8 cellular contexts compared by ENCODE assay signal in the genomic region with DNA sequence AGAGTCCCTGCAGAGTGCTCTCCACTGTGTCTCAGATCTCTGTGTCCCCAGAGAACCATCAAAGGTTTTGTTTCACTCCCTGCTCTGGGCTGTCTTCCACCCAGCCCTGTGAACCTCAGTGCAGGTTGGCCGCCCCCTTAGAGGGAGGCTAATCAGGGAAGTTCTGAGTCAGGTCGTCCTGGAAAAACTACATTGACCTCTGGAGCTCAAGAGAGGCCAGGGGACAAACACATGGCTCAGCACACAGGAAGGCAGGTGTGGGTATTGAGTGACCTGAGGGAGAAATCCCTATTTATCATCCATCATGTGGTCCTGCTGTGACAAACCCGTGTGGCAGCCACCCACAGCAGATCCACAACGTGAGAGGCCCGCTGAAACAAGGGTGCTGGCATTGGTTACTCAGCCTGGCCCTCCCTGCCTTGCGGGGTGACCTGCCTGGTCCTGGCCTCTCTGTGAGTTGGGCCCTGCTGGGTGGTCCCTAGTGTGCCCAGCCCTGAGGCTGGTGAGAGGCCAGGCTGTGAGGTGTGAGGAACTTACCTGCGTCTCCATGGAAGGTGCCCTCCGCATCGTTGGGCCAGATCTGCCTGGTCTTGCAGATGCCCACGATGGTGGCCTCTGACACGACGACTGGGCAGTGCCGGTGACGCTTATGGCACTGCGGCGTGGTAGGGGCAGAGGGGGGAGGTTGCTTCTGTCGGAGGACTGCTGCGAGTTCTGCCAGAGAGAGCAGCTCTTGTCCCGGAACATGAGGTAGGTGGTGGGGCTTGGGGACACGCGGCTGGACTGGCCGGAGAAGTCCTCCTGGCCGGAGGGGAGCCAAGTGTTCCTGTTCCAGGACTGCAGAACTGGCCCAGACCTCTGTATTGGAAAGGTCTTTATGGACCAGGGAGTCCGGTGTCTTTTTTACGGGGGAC. TPM values are rescaled to one million over a fixed set of nuclear protein-coding genes. Genes with fewer than 3 reads are reported as not detected.
DNase-seq lines count a peak whose midpoint lies in the region; ATAC-seq, FAIRE-seq and TF ChIP-seq lines count a peak whose summit lies in the region.

No MANE protein-coding gene starts in this region.

- peak overlapping the region; percentile 72 for H3K4me2 ChIP-seq in GM12878 (ENCODE audit: control insufficient read depth, insufficient read depth)

- CTCF ChIA-PET in GM12878 (lab: Yijun Ruan, JAX), result interaction anchor here (0.9 to 13.6 kb wide), 13 partner anchors 8 to 219 kb away, joined by 3 to 209 read pairs (median 6); no protein-coding TSS in a partner anchor

- H3K36me3 ChIP-seq in CD4-positive, CD25-positive, alpha-beta regulatory T cell (ENCODE audit: control insufficient read depth, insufficient read depth, low read length), result no peaks in the 10 kb centered on the region
- peaks cover 3% of the 10 kb centered on the region; the same call in 1 of the 2 replicates for H3K36me3 ChIP-seq in MG63
- H3K36me3 ChIP-seq in GM12878 (ENCODE audit: control insufficient read depth in 2 of 2, insufficient read depth in 2 of 2, low read length in 1 of 2), result no peaks in the 10 kb centered on the region; a peak in 1 of 4 replicates
- no peaks in the 10 kb centered on the region for H3K36me3 ChIP-seq in left lung

- no peaks in the 10 kb centered on the region for H3K27me3 ChIP-seq in CD4-positive, CD25-positive, alpha-beta regulatory T cell (ENCODE audit: control insufficient read depth, insufficient read depth, low read length)
- H3K27me3 ChIP-seq in MG63, result no peaks in the 10 kb centered on the region
- no peaks in the 10 kb centered on the region for H3K27me3 ChIP-seq in GM12878 (replicated peaks in 1 of 2; ENCODE audit: control insufficient read depth in 2 of 2, insufficient read depth in 2 of 2, low read length in 1 of 2)
- no peaks in the 10 kb centered on the region for H3K27me3 ChIP-seq in left lung

- peaks cover 7% of the 10 kb centered on the region for H3K36me3 Mint-ChIP-seq in CD4-positive, CD25-positive, alpha-beta regulatory T cell

- in situ Hi-C loops in GM12878 (cut with MboI), result loop anchor here (5.0 kb wide), 2 partner anchors 98 to 208 kb away; no protein-coding TSS in a partner anchor
- in situ Hi-C loops in KBM-7 (cut with MboI; ENCODE audit: low pct_unique_long_range_greater_than_20kb, low sequenced_read_pairs), result loop anchor here (10.0 kb wide), 1 partner anchor 105 kb away; no protein-coding TSS in a partner anchor

- no TSS peak for BruUV-seq in GM12878 (replicated peaks; lab: Mats Ljungman, UMichigan)

- intact Hi-C loops in GM12878 (cut with micrococcal nuclease; ENCODE audit: unreplicated experiment), result loop anchor here (5.0 kb wide), 2 partner anchors 38 to 42 kb away; no protein-coding TSS in a partner anchor
- intact Hi-C loops in left lung (cut with DNase I), result loop anchor here (2.0 to 10.0 kb wide), 4 partner anchors 38 to 205 kb away; no protein-coding TSS in a partner anchor

- WGBS in GM12878 (ENCODE audit: insufficient coverage, insufficient replicate concordance, low lambda C conversion rate, missing lambda C conversion rate), result 67% methylated on average over 25 of the region's 25 CpGs

- H3K4me1 ChIP-seq in CD4-positive, CD25-positive, alpha-beta regulatory T cell (ENCODE audit: control insufficient read depth, insufficient read depth, low read length, poor library complexity, severe bottlenecking), result peaks cover 54% of the 10 kb centered on the region
- H3K4me1 ChIP-seq in GM12878 (ENCODE audit: control insufficient read depth, insufficient read depth, low read length) (peaks cover 62% of the 10 kb centered on the region), left lung (peaks cover 24 to 53% of the 10 kb centered on the region in 2 donors)

- 0 out of 2 replicates have a peak, but pooled peaks cover 5% of the 10 kb centered on the region for H4K20me1 ChIP-seq in GM12878 (ENCODE audit: control insufficient read depth, insufficient read depth)

- no peak for TF ChIP-seq RAD21 in GM12878 (IDR thresholded peaks at IDR 0.05; ENCODE audit: insufficient read depth, low read depth, low read length)

- no peak for ATAC-seq in CD4-positive, CD25-positive, alpha-beta regulatory T cell (ENCODE audit: low read depth in 2 of 2)
- ATAC-seq in GM12878 (peak; percentile 36), left lung (peak; percentile 5)

- no peak for TF ChIP-seq EP300 in GM12878 (IDR thresholded peaks at IDR 0.05; ENCODE audit: borderline replicate concordance in 1 of 2, control insufficient read depth in 1 of 2, low read depth in 2 of 2, low read length in 2 of 2)

- H3K4me3 Mint-ChIP-seq in CD4-positive, CD25-positive, alpha-beta regulatory T cell, result peak overlapping the region; percentile 83 to 96 (median 90)

- FAIRE-seq in GM12878 (lab: Jason Lieb, UNC), result no peak

- RAD21 ChIA-PET in GM12878 (lab: Charles Lee; ENCODE audit: unreplicated experiment), result interaction anchor here (0.9 to 13.6 kb wide), 8 partner anchors 34 to 220 kb away, joined by 3 to 167 read pairs (median 6); a partner anchor contains a TSS

- peaks cover 6 to 52% (median 32%) of the 10 kb centered on the region in 4 donors for H3K4me1 Mint-ChIP-seq in CD4-positive, CD25-positive, alpha-beta regulatory T cell

- H2AFZ ChIP-seq in GM12878 (ENCODE audit: control insufficient read depth, low read depth, low read length), result peak overlapping the region; percentile 37

- peaks cover 38% of the 10 kb centered on the region for H3K79me2 ChIP-seq in GM12878 (ENCODE audit: control insufficient read depth, insufficient read depth, low read length)

- no peaks in the 10 kb centered on the region for H3K27me3 Mint-ChIP-seq in CD4-positive, CD25-positive, alpha-beta regulatory T cell

- TF ChIP-seq CTCF in GM12878 (IDR thresholded peaks at IDR 0.05 in 2 of 3, conservative IDR thresholded peaks at IDR 0.05 in 1 of 3; ENCODE audit: control insufficient read depth in 2 of 3, extremely low read depth in 1 of 3, insufficient read depth in 1 of 3, low read depth in 3 of 3, low read length in 3 of 3) (no peak), left lung (IDR thresholded peaks at IDR 0.05) (no peak)

- no peaks in the 10 kb centered on the region for H3K9me3 ChIP-seq in CD4-positive, CD25-positive, alpha-beta regulatory T cell (ENCODE audit: control insufficient read depth in 2 of 2, low read length in 2 of 2)
- H3K9me3 ChIP-seq in MG63, result no peaks in the 10 kb centered on the region; the same call in 1 of the 2 replicates
- peaks cover 1% of the 10 kb centered on the region; the same call in 1 of the 3 replicates for H3K9me3 ChIP-seq in GM12878 (replicated peaks; ENCODE audit: control insufficient read depth, insufficient read depth, low read length)
- H3K9me3 ChIP-seq in left lung, result peaks cover 0 to 9% of the 10 kb centered on the region in 2 donors

- H3K9me3 Mint-ChIP-seq in CD4-positive, CD25-positive, alpha-beta regulatory T cell, result peaks cover 0 to 7% (median 0%) of the 10 kb centered on the region in 7 donors

- TF ChIP-seq POLR2A in GM12878 (IDR thresholded peaks at IDR 0.05; ENCODE audit: low read depth, low read length), result no peak

- POLR2A ChIA-PET in GM12878 (lab: Charles Lee), result interaction anchor here (0.9 to 1.5 kb wide), 2 partner anchors 35 to 103 kb away, joined by 3 read pairs; no protein-coding TSS in a partner anchor

- H3K27ac ChIP-seq in CD4-positive, CD25-positive, alpha-beta regulatory T cell (ENCODE audit: insufficient read depth, low read length, poor library complexity, severe bottlenecking), result peak overlapping the region; percentile 51
- H3K27ac ChIP-seq in GM12878 (ENCODE audit: control insufficient read depth, insufficient read depth), result no peak overlapping the region
- peak overlapping the region; percentile 70 to 73 for H3K27ac ChIP-seq in left lung
- peak overlapping the region; percentile 61 for H3K27ac ChIP-seq in substantia nigra (ENCODE audit: low read depth, low read length, poor library complexity, severe bottlenecking)

- H3K9ac ChIP-seq in GM12878 (ENCODE audit: control insufficient read depth, insufficient read depth, low read length), result peak overlapping the region; percentile 29; the same call in 1 of the 2 replicates

- SMC1A ChIA-PET in GM12878 (lab: Charles Lee; ENCODE audit: uncharacterized antibody, unreplicated experiment), result interaction anchor here (0.7 to 4.9 kb wide), 4 partner anchors 42 to 219 kb away, joined by 4 to 57 read pairs (median 6); no protein-coding TSS in a partner anchor

- H3K4me3 ChIP-seq in CD4-positive, CD25-positive, alpha-beta regulatory T cell (ENCODE audit: low read depth, low read length), result peak overlapping the region; percentile 32
- H3K4me3 ChIP-seq in MG63 (peak overlapping the region; percentile 50), GM12878 (peak overlapping the region; percentile 44; the same call in 1 of the 2 replicates), left lung (peak overlapping the region; percentile 40 to 67)

- DNase-seq in CD4-positive, CD25-positive, alpha-beta regulatory T cell, result peak in 2 of 3 donors; percentile 15
- DNase-seq in MG63 (no peak), GM12878 (ENCODE audit: low read depth, low spot score) (no peak), left lung (peak in 1 of 2 donors; percentile 76), substantia nigra (lab: John Stamatoyannopoulos, UW) (peak in 24 of 49 donors; percentile 28 to 71 (median 58)), KBM-7 (no peak), COLO829 (ENCODE audit: low spot score) (no peak)
- no peak for DNase-seq in activated CD4-positive, CD25-positive, alpha-beta regulatory T cell (lab: John Stamatoyannopoulos, UW)

- peak overlapping the region in 2 of 3 donors; percentile 48 to 86 for H3K27ac Mint-ChIP-seq in CD4-positive, CD25-positive, alpha-beta regulatory T cell

RNA-seq across cellular contexts. Expression of a gene that starts 0.7 kb away (rescaled TPM):
- total RNA-seq in CD4-positive, CD25-positive, alpha-beta regulatory T cell, result 66.3 TPM
- 1 to 10 TPM; 2.6 to 7.1 (median 2.8) TPM for polyA plus RNA-seq in CD4-positive, CD25-positive, alpha-beta regulatory T cell
- total RNA-seq in MG63 (2014; rRNA removed; shearing (Covaris generic); ENCODE audit: low replicate concordance), result 10.6 and 17.3 TPM in 2 replicates
- 63.5 and 77.1 TPM in 2 replicates for total RNA-seq in GM12878 (2013; cell fraction: nucleolus; rRNA removed)
- 34.0 and 36.3 TPM in 2 replicates for total RNA-seq in GM12878 (2014; rRNA removed)
- total RNA-seq in GM12878 (2014; rRNA removed; fragmentation: Illumina TruSeq; extraction: Trizol), result 28.5 and 30.3 TPM in 2 replicates
- 62.8 and 64.7 TPM in 2 replicates for total RNA-seq in GM12878 (2021)
- polyA plus RNA-seq in GM12878 (2011; ENCODE audit: low read depth), result 6.2 TPM
- polyA plus RNA-seq in GM12878 (2011; rRNA removed), result 10.6 and 25.8 TPM in 2 replicates
- polyA plus RNA-seq in GM12878 (2011; cell fraction: cytosol; rRNA removed), result 55.5 and 66.6 TPM in 2 replicates
- 59.8 and 97.2 TPM in 2 replicates for polyA plus RNA-seq in GM12878 (2011; cell fraction: nucleus; rRNA removed)
- 19.5 and 28.5 TPM in 2 replicates for polyA plus RNA-seq in GM12878 (2012)
- polyA plus RNA-seq in GM12878 (2014; fragmentation: Illumina TruSeq; extraction: Trizol), result 5.5 and 16.4 TPM in 2 replicates
- polyA plus RNA-seq in GM12878 (2014; fragmentation: Nextera tagmentation; extraction: Ambion mirVana), result 1 to 10 TPM; 1.7 to 2.9 TPM
- 20.3 and 27.8 TPM in 2 replicates for polyA plus RNA-seq in GM12878 (2014; rRNA removed)
- polyA plus RNA-seq in GM12878 (2016; fragmentation: Nextera tagmentation; extraction: Ambion mirVana), result 1 to 10 TPM; 6.2 to 7.6 TPM
- polyA minus RNA-seq in GM12878 (2011; rRNA and poly(A)+ RNA removed), result 75.9 and 87.4 TPM in 2 replicates
- polyA minus RNA-seq in GM12878 (2011; cell fraction: cytosol; rRNA and poly(A)+ RNA removed), result 45.1 and 50.0 TPM in 2 replicates
- 18.7 and 45.2 TPM in 2 replicates for polyA minus RNA-seq in GM12878 (2011; cell fraction: nucleus; rRNA and poly(A)+ RNA removed)
- total RNA-seq in left lung, result 10 to 100 TPM; 66.1 to 70.4 TPM

RNA-seq across cellular contexts. Expression of a gene that starts 34.4 kb away (rescaled TPM):
- 0.17 TPM for total RNA-seq in CD4-positive, CD25-positive, alpha-beta regulatory T cell
- under 1 TPM in 3 of 4 donors, not detected in 1; 0.42 to 0.61 (median 0.56) TPM for polyA plus RNA-seq in CD4-positive, CD25-positive, alpha-beta regulatory T cell
- total RNA-seq in MG63 (2014; rRNA removed; shearing (Covaris generic); ENCODE audit: low replicate concordance), result 0.03 TPM in 1 of 2 replicates, not detected in the other
- 2.0 and 2.2 TPM in 2 replicates for total RNA-seq in GM12878 (2013; cell fraction: nucleolus; rRNA removed)
- total RNA-seq in GM12878 (2014; rRNA removed) (0.79 and 1.0 TPM in 2 replicates), GM12878 (2014; rRNA removed; fragmentation: Illumina TruSeq; extraction: Trizol) (0.31 and 0.74 TPM in 2 replicates), GM12878 (2021) (1.0 and 1.3 TPM in 2 replicates), left lung (1 to 10 TPM; 3.8 to 10.0 TPM)
- polyA plus RNA-seq in GM12878 (2011; ENCODE audit: low read depth), result 0.22 TPM
- polyA plus RNA-seq in GM12878 (2011; rRNA removed) (1.1 and 2.7 TPM in 2 replicates), GM12878 (2014; fragmentation: Illumina TruSeq; extraction: Trizol) (0.73 and 0.87 TPM in 2 replicates), GM12878 (2014; fragmentation: Nextera tagmentation; extraction: Ambion mirVana) (under 1 TPM; 0.45 to 0.46 TPM), GM12878 (2014; rRNA removed) (0.62 and 1.3 TPM in 2 replicates), GM12878 (2016; fragmentation: Nextera tagmentation; extraction: Ambion mirVana) (1 to 10 TPM; 1.4 TPM)
- 3.9 and 4.1 TPM in 2 replicates for polyA plus RNA-seq in GM12878 (2011; cell fraction: cytosol; rRNA removed)
- 3.8 and 3.9 TPM in 2 replicates for polyA plus RNA-seq in GM12878 (2011; cell fraction: nucleus; rRNA removed)
- polyA plus RNA-seq in GM12878 (2012), result 0.49 and 0.62 TPM in 2 replicates
- 2.3 and 2.4 TPM in 2 replicates for polyA minus RNA-seq in GM12878 (2011; rRNA and poly(A)+ RNA removed)
- 0.94 and 1.1 TPM in 2 replicates for polyA minus RNA-seq in GM12878 (2011; cell fraction: cytosol; rRNA and poly(A)+ RNA removed)
- polyA minus RNA-seq in GM12878 (2011; cell fraction: nucleus; rRNA and poly(A)+ RNA removed), result 1.5 and 3.5 TPM in 2 replicates

RNA-seq across cellular contexts. Expression of a gene that starts 37.8 kb away (rescaled TPM):
- total RNA-seq in CD4-positive, CD25-positive, alpha-beta regulatory T cell, result not detected
- under 1 TPM in 2 of 4 donors, not detected in 2; 0.15 to 0.29 TPM for polyA plus RNA-seq in CD4-positive, CD25-positive, alpha-beta regulatory T cell
- total RNA-seq in MG63 (2014; rRNA removed; shearing (Covaris generic); ENCODE audit: low replicate concordance), result not detected in 2 replicates
- 0.81 TPM in 1 of 2 replicates, not detected in the other for total RNA-seq in GM12878 (2013; cell fraction: nucleolus; rRNA removed)
- total RNA-seq in GM12878 (2014; rRNA removed) (1.2 TPM in 1 of 2 replicates, not detected in the other), GM12878 (2014; rRNA removed; fragmentation: Illumina TruSeq; extraction: Trizol) (0.74 and 0.85 TPM in 2 replicates), GM12878 (2021) (0.43 and 0.95 TPM in 2 replicates), left lung (1 to 10 TPM in 1 of 2 donors, under 1 TPM in 1; 0.41 to 1.8 TPM)
- 0.29 TPM for polyA plus RNA-seq in GM12878 (2011; ENCODE audit: low read depth)
- polyA plus RNA-seq in GM12878 (2011; rRNA removed) (1.5 and 1.6 TPM in 2 replicates), GM12878 (2014; fragmentation: Illumina TruSeq; extraction: Trizol) (0.13 TPM in 1 of 2 replicates, not detected in the other), GM12878 (2014; fragmentation: Nextera tagmentation; extraction: Ambion mirVana) (1 to 10 TPM in 1 of 2 experiments, under 1 TPM in 1; 0.80 to 1.4 TPM), GM12878 (2014; rRNA removed) (0.35 and 0.81 TPM in 2 replicates), GM12878 (2016; fragmentation: Nextera tagmentation; extraction: Ambion mirVana) (under 1 TPM; 0.21 to 0.35 TPM)
- 1.4 and 1.7 TPM in 2 replicates for polyA plus RNA-seq in GM12878 (2011; cell fraction: cytosol; rRNA removed)
- polyA plus RNA-seq in GM12878 (2011; cell fraction: nucleus; rRNA removed), result 0.51 and 1.1 TPM in 2 replicates
- 0.16 and 0.56 TPM in 2 replicates for polyA plus RNA-seq in GM12878 (2012)
- polyA minus RNA-seq in GM12878 (2011; rRNA and poly(A)+ RNA removed), result 1.7 and 2.6 TPM in 2 replicates
- not detected in 2 replicates for polyA minus RNA-seq in GM12878 (2011; cell fraction: cytosol; rRNA and poly(A)+ RNA removed)
- polyA minus RNA-seq in GM12878 (2011; cell fraction: nucleus; rRNA and poly(A)+ RNA removed), result 2.2 TPM in 1 of 2 replicates, not detected in the other

Comparison
In these comparisons a context has a peak if more than half of its experiments do, and no peak if none do; other contexts are left out.
1. ATAC-seq: peak in GM12878 (single experiment) and left lung (single experiment); none in CD4-positive, CD25-positive, alpha-beta regulatory T cell (0 of 2).
2. DNase-seq: peak in CD4-positive, CD25-positive, alpha-beta regulatory T cell (2 of 3); none in MG63 (single experiment), GM12878 (single experiment), KBM-7 (single experiment), activated CD4-positive, CD25-positive, alpha-beta regulatory T cell (0 of 4) and COLO829 (single experiment).
3. Peak in every context shown above with its lines, with median percentiles within 50 percentile points of each other: H3K4me3 ChIP-seq.